ENCODE assay signal across 14 cellular contexts in the genomic region with DNA sequence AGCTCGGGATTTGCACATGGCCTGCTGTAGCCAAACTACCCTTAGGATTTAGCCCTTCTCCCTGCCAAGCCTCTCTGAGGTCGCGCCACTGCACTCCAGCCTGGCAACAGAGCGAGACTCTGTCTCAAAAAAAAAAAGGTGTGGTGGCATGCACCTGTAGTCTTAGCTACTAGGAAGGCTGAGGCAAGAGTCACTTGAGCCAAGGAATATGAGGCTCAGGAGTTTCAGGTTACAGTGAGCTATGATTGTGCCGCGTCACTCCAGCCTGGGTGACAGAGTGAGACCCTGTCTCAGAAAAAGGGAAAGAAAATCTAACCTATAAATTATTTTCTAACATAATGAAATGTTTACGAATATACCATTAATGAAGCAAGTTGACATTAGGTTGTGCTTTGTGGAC.
DNase-seq lines count a peak whose midpoint lies in the region; ATAC-seq lines count a peak whose summit lies in the region.
"Had no signal": no experiment of that assay in that cellular context is flagged by ENCODE, and none has a peak within 500 bp of the region (broad histone marks: within the 10 kb centered on the region; RNA-seq: fewer than 3 reads in every experiment).

No MANE protein-coding gene starts in this region.

- ATAC-seq in GM21390 (IDR thresholded peaks at IDR 0.05; ENCODE audit: unreplicated experiment) (no peak), HG03457 (IDR thresholded peaks at IDR 0.05; ENCODE audit: unreplicated experiment) (no peak)
- ATAC-seq: GM12878 had no signal

- DNase-seq in NCI-H510A treated with DMSO at 0.1 percent for 48 hours (lab: John Stamatoyannopoulos, UW) (peak; percentile 12), NCI-H510A (lab: John Stamatoyannopoulos, UW) (no peak), NCI-H2107 treated with DMSO at 0.1 percent for 48 hours (lab: John Stamatoyannopoulos, UW; ENCODE audit: unreplicated experiment) (peak; percentile 54), left kidney (ENCODE audit: low read depth, low spot score) (peak; percentile 66)
- DNase-seq in stimulated activated naive CD4-positive, alpha-beta T cell (lab: John Stamatoyannopoulos, UW), result no peak
- DNase-seq: 8988T; AML-193; CD4-positive, CD25-positive, alpha-beta regulatory T cell; DMS53; GM23248; H7 had no signal

Comparison
In these comparisons a context has a peak if more than half of its experiments do, and no peak if none do; other contexts are left out.
1. DNase-seq: peak in NCI-H510A treated with DMSO at 0.1 percent for 48 hours (single experiment), NCI-H2107 treated with DMSO at 0.1 percent for 48 hours (single experiment) and left kidney (single experiment); none in NCI-H510A (single experiment) and stimulated activated naive CD4-positive, alpha-beta T cell (0 of 6).